1 cellular context compared by ENCODE assay signal in genomic region chr6:31157543-31158139, GRCh38.
TF ChIP-seq lines count a peak whose summit lies in the region.

A gene with protein sequence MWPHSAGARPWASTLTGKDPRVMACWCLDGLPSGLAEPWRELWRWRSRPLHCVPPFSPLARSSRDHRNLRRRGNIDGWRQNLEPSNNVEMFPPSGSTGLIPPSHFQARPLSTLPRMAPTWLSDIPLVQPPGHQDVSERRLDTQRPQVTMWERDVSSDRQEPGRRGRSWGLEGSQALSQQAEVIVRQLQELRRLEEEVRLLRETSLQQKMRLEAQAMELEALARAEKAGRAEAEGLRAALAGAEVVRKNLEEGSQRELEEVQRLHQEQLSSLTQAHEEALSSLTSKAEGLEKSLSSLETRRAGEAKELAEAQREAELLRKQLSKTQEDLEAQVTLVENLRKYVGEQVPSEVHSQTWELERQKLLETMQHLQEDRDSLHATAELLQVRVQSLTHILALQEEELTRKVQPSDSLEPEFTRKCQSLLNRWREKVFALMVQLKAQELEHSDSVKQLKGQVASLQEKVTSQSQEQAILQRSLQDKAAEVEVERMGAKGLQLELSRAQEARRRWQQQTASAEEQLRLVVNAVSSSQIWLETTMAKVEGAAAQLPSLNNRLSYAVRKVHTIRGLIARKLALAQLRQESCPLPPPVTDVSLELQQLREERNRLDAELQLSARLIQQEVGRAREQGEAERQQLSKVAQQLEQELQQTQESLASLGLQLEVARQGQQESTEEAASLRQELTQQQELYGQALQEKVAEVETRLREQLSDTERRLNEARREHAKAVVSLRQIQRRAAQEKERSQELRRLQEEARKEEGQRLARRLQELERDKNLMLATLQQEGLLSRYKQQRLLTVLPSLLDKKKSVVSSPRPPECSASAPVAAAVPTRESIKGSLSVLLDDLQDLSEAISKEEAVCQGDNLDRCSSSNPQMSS (minus strand): TSS chr6:31157802. CDS start chr6:31157600, 202 bp downstream.

TF ChIP-seq in HEK293, 187 proteins besides CTCF, POLR2A, EP300 and RAD21 (continued from another document):
- TF ChIP-seq, protein P1, sequence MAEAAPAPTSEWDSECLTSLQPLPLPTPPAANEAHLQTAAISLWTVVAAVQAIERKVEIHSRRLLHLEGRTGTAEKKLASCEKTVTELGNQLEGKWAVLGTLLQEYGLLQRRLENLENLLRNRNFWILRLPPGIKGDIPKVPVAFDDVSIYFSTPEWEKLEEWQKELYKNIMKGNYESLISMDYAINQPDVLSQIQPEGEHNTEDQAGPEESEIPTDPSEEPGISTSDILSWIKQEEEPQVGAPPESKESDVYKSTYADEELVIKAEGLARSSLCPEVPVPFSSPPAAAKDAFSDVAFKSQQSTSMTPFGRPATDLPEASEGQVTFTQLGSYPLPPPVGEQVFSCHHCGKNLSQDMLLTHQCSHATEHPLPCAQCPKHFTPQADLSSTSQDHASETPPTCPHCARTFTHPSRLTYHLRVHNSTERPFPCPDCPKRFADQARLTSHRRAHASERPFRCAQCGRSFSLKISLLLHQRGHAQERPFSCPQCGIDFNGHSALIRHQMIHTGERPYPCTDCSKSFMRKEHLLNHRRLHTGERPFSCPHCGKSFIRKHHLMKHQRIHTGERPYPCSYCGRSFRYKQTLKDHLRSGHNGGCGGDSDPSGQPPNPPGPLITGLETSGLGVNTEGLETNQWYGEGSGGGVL (tag by site-specific recombination; IDR thresholded peaks at IDR 0.05): peak; percentile 36; the same call in 1 of the 2 replicates
- peak; percentile 69 for TF ChIP-seq ZNF600 (tag by site-specific recombination; IDR thresholded peaks at IDR 0.05)
- TF ChIP-seq ZNF670 (tag by site-specific recombination; IDR thresholded peaks at IDR 0.05; ENCODE audit: low read depth): no peak
- TF ChIP-seq KLF16 (tag by site-specific recombination; IDR thresholded peaks at IDR 0.05): peak; percentile 32; the same call in 1 of the 2 replicates
- 0 out of 2 replicates have a peak, but pooled peaks have one; percentile 4 for TF ChIP-seq SP7 (tag by site-specific recombination; IDR thresholded peaks at IDR 0.05)
- TF ChIP-seq, protein P2, sequence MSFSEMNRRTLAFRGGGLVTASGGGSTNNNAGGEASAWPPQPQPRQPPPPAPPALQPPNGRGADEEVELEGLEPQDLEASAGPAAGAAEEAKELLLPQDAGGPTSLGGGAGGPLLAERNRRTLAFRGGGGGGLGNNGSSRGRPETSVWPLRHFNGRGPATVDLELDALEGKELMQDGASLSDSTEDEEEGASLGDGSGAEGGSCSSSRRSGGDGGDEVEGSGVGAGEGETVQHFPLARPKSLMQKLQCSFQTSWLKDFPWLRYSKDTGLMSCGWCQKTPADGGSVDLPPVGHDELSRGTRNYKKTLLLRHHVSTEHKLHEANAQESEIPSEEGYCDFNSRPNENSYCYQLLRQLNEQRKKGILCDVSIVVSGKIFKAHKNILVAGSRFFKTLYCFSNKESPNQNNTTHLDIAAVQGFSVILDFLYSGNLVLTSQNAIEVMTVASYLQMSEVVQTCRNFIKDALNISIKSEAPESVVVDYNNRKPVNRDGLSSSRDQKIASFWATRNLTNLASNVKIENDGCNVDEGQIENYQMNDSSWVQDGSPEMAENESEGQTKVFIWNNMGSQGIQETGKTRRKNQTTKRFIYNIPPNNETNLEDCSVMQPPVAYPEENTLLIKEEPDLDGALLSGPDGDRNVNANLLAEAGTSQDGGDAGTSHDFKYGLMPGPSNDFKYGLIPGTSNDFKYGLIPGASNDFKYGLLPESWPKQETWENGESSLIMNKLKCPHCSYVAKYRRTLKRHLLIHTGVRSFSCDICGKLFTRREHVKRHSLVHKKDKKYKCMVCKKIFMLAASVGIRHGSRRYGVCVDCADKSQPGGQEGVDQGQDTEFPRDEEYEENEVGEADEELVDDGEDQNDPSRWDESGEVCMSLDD (tag by site-specific recombination; IDR thresholded peaks at IDR 0.05): peak; percentile 53; the same call in 1 of the 2 replicates
- TF ChIP-seq ZIC2 (tag by site-specific recombination; IDR thresholded peaks at IDR 0.05): peak; percentile 36
- no peak for TF ChIP-seq ZNF423 (tag by site-specific recombination; IDR thresholded peaks at IDR 0.05)
TF ChIP-seq in HEK293: peak in this region for 11.
